In the genomic region with DNA sequence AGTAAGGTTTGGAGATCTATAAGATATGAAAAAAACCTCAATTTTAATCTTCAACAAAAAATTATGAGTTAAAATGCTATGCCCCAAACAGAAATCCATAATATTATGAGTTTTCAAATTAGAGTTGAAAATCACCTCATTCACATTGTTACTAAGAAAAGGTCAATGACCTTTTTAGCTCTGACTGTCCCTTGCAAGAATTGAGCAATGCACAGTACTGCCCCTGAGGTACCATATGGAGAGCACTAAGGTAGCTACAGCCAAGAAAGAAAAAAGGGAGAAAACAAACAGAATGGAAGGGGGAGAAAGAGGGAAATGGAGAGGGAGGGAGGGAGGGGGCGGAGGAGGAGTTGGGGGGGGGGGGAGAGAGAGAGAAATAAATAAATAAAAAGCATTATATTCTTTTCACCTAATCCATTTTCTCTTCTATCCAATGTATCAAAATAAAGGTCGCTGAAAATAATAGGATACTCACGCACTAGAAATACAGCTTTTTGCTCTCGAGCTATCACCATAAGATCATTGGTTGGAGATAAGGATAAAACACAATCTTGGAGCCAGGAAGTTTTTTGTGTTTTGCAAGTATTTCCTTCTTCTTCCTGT, we compare ENCODE assay signal across 28 cellular contexts. TPM values are rescaled to one million over a fixed set of nuclear protein-coding genes. Genes with fewer than 3 reads are reported as not detected.
DNase-seq lines count a peak whose midpoint lies in the region; ATAC-seq and TF ChIP-seq lines count a peak whose summit lies in the region.
"Had no signal": no experiment of that assay in that cellular context is flagged by ENCODE, and none has a peak within 500 bp of the region (broad histone marks: within the 10 kb centered on the region; RNA-seq: fewer than 3 reads in every experiment).

No MANE protein-coding gene starts in this region.

- no peak for TF ChIP-seq CTCF in fibroblast of villous mesenchyme (IDR thresholded peaks at IDR 0.05; ENCODE audit: insufficient read depth, low read depth, low read length)
- TF ChIP-seq CTCF in neutrophil (IDR thresholded peaks at IDR 0.05) = no peak

- DNase-seq in GM23248 (peak; percentile 32), NCI-H69 (lab: John Stamatoyannopoulos, UW) (peak; percentile 9), fibroblast of villous mesenchyme (ENCODE audit: low read depth) (peak; percentile 23), cortex of kidney (lab: John Stamatoyannopoulos, UW) (no peak)
- DNase-seq: activated CD8-positive, alpha-beta memory T cell treated with anti-CD3 and anti-CD28 coated beads, Interleukin-2, amount 10 ng/mL, durations not matched to agents 7 days and 5 days; activated naive CD8-positive, alpha-beta T cell treated with anti-CD3 and anti-CD28 coated beads, Interleukin-2, amount 50 U/mL, for 24 hours; activated T-cell treated with anti-CD3 and anti-CD28 coated beads, Interleukin-2, amount 50 U/mL, for 4 hours; C1 segment of cervical spinal cord; central memory CD4-positive, alpha-beta T cell; dermis blood vessel endothelial cell; endodermal cell; GDM1; hippocampal formation; KG1; MV-4-11; NCI-H1436; NCI-H226; SK-N-SH; stimulated activated CD8-positive, alpha-beta memory T cell treated with anti-CD3 and anti-CD28 coated beads, Interleukin-4, amount 100 ng/mL, for 48 hours; stomach had no signal

- 94 to 100% methylated on average over 3 to 4 of the region's 4 CpGs for WGBS in GM23248 (ENCODE audit: low coverage in 1 of 2, low lambda C conversion rate in 2 of 2, missing lambda C conversion rate in 2 of 2), 2 experiments

- H2AFZ ChIP-seq in GM23248 = no peak overlapping the region
- H2AFZ ChIP-seq: GM23338 had no signal

- peaks cover 33% of the 10 kb centered on the region; the same call in 1 of the 2 replicates for H3K36me3 ChIP-seq in GM23248 (ENCODE audit: low read depth)
- peaks cover 26% of the 10 kb centered on the region for H3K36me3 ChIP-seq in neutrophil

- ATAC-seq in HG03378 (IDR thresholded peaks at IDR 0.05; ENCODE audit: unreplicated experiment) = no peak
- ATAC-seq in HG02970 (IDR thresholded peaks at IDR 0.05; ENCODE audit: low FRiP score, unreplicated experiment) = no peak
- ATAC-seq: activated CD8-positive, alpha-beta memory T cell treated with anti-CD3 and anti-CD28 coated beads, Interleukin-2, amount 10 ng/mL, durations not matched to agents 7 days and 5 days; activated naive CD8-positive, alpha-beta T cell treated with anti-CD3 and anti-CD28 coated beads, Interleukin-2, amount 50 U/mL, for 24 hours; activated T-cell treated with anti-CD3 and anti-CD28 coated beads, Interleukin-2, amount 50 U/mL, for 4 hours; gastroesophageal sphincter; GM23338; Right ventricle myocardium inferior; sciatic nerve had no signal

- H3K9me2 ChIP-seq in GM23248 (ENCODE audit: insufficient read depth) = no peaks in the 10 kb centered on the region
- H3K9me2 ChIP-seq: SK-N-SH had no signal

- no peak overlapping the region for H3K4me2 ChIP-seq in GM23248 (ENCODE audit: unreplicated experiment)
- H3K4me2 ChIP-seq: GM23338, SK-N-SH had no signal

- in situ Hi-C loops in GM23248 (cut with MboI) = no loop called here

- H4K20me1 ChIP-seq in GM23248 (ENCODE audit: insufficient read depth) = peaks cover 4% of the 10 kb centered on the region; the same call in 1 of the 2 replicates

- no peaks in the 10 kb centered on the region for H3K9me3 ChIP-seq in GM23248 (ENCODE audit: low read depth)
- no peaks in the 10 kb centered on the region for H3K9me3 ChIP-seq in neutrophil
- H3K9me3 ChIP-seq: esophagus muscularis mucosa, gastroesophageal sphincter, SK-N-SH, stomach had no signal

- no peak overlapping the region for H3K9ac ChIP-seq in GM23248
- H3K9ac ChIP-seq: SK-N-SH had no signal

- H3K27me3 ChIP-seq in GM23248 (replicated peaks; ENCODE audit: insufficient read depth) = no peaks in the 10 kb centered on the region
- no peaks in the 10 kb centered on the region for H3K27me3 ChIP-seq in neutrophil
- H3K27me3 ChIP-seq: esophagus muscularis mucosa, gastroesophageal sphincter, stomach had no signal

- peaks cover 79% of the 10 kb centered on the region for H3K79me2 ChIP-seq in GM23248 (ENCODE audit: insufficient read depth)

- H3K27ac ChIP-seq in GM23248 = no peak overlapping the region
- peak overlapping the region; percentile 12 for H3K27ac ChIP-seq in neutrophil
- H3K27ac ChIP-seq: esophagus muscularis mucosa, gastroesophageal sphincter, stomach had no signal

- H3K4me3 ChIP-seq in GM23248 (no peak overlapping the region), fibroblast of villous mesenchyme (ENCODE audit: low read depth, low read length) (no peak overlapping the region), neutrophil (ENCODE audit: low read depth in 1 of 2, low read length in 1 of 2) (no peak overlapping the region)
- H3K4me3 ChIP-seq: esophagus muscularis mucosa, gastroesophageal sphincter, GM23338, stomach had no signal

- H3K4me1 ChIP-seq in GM23248 (ENCODE audit: insufficient read depth) (no peaks in the 10 kb centered on the region), neutrophil (ENCODE audit: control insufficient read depth in 1 of 2, insufficient read depth in 1 of 2, low read depth in 1 of 2, low read length in 1 of 2) (peaks cover 30 to 31% of the 10 kb centered on the region in 2 experiments)

- H3F3A ChIP-seq in GM23248 (ENCODE audit: insufficient read depth) = no peaks in the 10 kb centered on the region

RNA-seq across cellular contexts. Expression of gene RAB3GAP2, which starts 58.8 kb away (rescaled TPM):
- 22.6 and 24.4 TPM in 2 replicates for total RNA-seq in GM23248 (2014; rRNA removed; shearing (Covaris generic))
- polyA plus RNA-seq in GM23248 (2016; fragmentation: Nextera tagmentation; extraction: Ambion mirVana) = 14.5 and 15.8 TPM in 2 replicates
- 38.3 and 51.8 TPM in 2 replicates for total RNA-seq in fibroblast of villous mesenchyme
